Comparison of ENCODE assay signal across 20 cellular contexts in genomic region chr1:107574044-107574443, GRCh38.
"Had no signal": no experiment of that assay in that cellular context is flagged by ENCODE, and none has a peak within 500 bp of the region (broad histone marks: within the 10 kb centered on the region; RNA-seq: fewer than 3 reads in every experiment).

No MANE protein-coding gene starts in this region.

- H3K27me3 ChIP-seq: hepatocyte, neutrophil, testis, tibial nerve, upper lobe of right lung had no signal

- H3K27ac ChIP-seq: hepatocyte, neutrophil, testis, tibial nerve, upper lobe of right lung had no signal

- H3K9me3 Mint-ChIP-seq: nephron had no signal

- H3K79me2 ChIP-seq: hepatocyte had no signal

- ATAC-seq: left colon; left ventricle myocardium superior; sciatic nerve; stimulated activated naive B cell treated with anti-CD40 and anti-IgM and Interleukin-4, amounts not matched to agents 10 μg/mL and 1 μg/mL and 100 μg/mL, for 72 hours; stimulated activated naive CD8-positive, alpha-beta T cell treated with anti-CD3 and anti-CD28 coated beads, Interleukin-15, amount 100 ng/mL, for 72 hours; upper lobe of right lung had no signal

- H3K9me3 ChIP-seq: neutrophil, testis, tibial nerve, upper lobe of right lung had no signal

- H3K4me3 Mint-ChIP-seq: naive B cell; nephron; stimulated activated naive B cell treated with anti-CD40 and anti-IgM and Interleukin-4, amounts not matched to agents 10 μg/mL and 1 μg/mL and 100 μg/mL, for 72 hours; stimulated activated naive CD8-positive, alpha-beta T cell treated with anti-CD3 and anti-CD28 coated beads, Interleukin-15, amount 100 ng/mL, for 72 hours had no signal

- H3K27me3 Mint-ChIP-seq: naive B cell; stimulated activated naive B cell treated with anti-CD40 and anti-IgM and Interleukin-4, amounts not matched to agents 10 μg/mL and 1 μg/mL and 100 μg/mL, for 72 hours; stimulated activated naive CD8-positive, alpha-beta T cell treated with anti-CD3 and anti-CD28 coated beads, Interleukin-15, amount 100 ng/mL, for 72 hours had no signal

- H3K4me2 ChIP-seq: hepatocyte had no signal

- H3K4me1 Mint-ChIP-seq: naive B cell; stimulated activated naive B cell treated with anti-CD40 and anti-IgM and Interleukin-4, amounts not matched to agents 10 μg/mL and 1 μg/mL and 100 μg/mL, for 72 hours; stimulated activated naive CD8-positive, alpha-beta T cell treated with anti-CD3 and anti-CD28 coated beads, Interleukin-15, amount 100 ng/mL, for 72 hours had no signal

- H3K27ac Mint-ChIP-seq: nephron; stimulated activated naive B cell treated with anti-CD40 and anti-IgM and Interleukin-4, amounts not matched to agents 10 μg/mL and 1 μg/mL and 100 μg/mL, for 72 hours; stimulated activated naive CD8-positive, alpha-beta T cell treated with anti-CD3 and anti-CD28 coated beads, Interleukin-15, amount 100 ng/mL, for 72 hours had no signal

- H2AFZ ChIP-seq: hepatocyte had no signal

- H3K4me3 ChIP-seq: hepatocyte, lung, testis, tibial nerve, upper lobe of right lung had no signal

- H3K36me3 ChIP-seq: tibial nerve, upper lobe of right lung had no signal

- DNase-seq: effector memory CD4-positive, alpha-beta T cell; foreskin melanocyte; head of caudate nucleus; left colon; left ventricle myocardium superior; mesenchymal stem cell; naive B cell; posterior cingulate gyrus; stimulated activated CD4-positive, alpha-beta T cell treated with anti-CD3 and anti-CD28 coated beads, Interleukin-2, amount 100 ng/mL, for 24 hours; stimulated activated CD4-positive, alpha-beta T cell treated with anti-CD3 and anti-CD28 coated beads, Interleukin-4, amount 100 ng/mL, for 4 hours; stimulated activated naive B cell treated with anti-CD40 and anti-IgM and Interleukin-4, amounts not matched to agents 10 μg/mL and 1 μg/mL and 100 μg/mL, for 72 hours; stimulated activated naive CD8-positive, alpha-beta T cell treated with anti-CD3 and anti-CD28 coated beads, Interleukin-15, amount 100 ng/mL, for 72 hours; testis; upper lobe of right lung had no signal
